In the genomic region with DNA sequence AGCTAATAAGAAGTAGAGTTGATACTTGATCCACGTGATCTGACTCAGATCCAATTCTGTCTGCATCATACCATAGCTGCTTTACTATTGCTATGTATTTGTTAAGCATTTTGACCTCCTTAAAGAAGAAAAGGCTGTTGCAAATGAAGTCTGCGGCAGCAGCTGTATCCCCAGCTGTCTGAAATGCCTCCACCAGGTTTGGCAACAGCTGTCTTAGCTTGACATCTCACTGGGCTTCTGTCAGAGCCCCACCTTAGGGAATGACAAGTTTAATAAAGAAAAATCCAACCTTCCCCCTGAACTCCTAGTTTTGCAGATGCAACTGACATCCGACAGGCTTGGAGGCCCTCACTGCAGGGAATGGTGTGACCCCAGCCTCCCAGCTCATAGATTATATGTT, we compare ENCODE assay signal across 27 cellular contexts.
DNase-seq lines count a peak whose midpoint lies in the region; TF ChIP-seq lines count a peak whose summit lies in the region.
"Had no signal": no experiment of that assay in that cellular context is flagged by ENCODE, and none has a peak within 500 bp of the region (broad histone marks: within the 10 kb centered on the region; RNA-seq: fewer than 3 reads in every experiment).

No MANE protein-coding gene starts in this region.

- H3K4me3 ChIP-seq in fibroblast of pulmonary artery (replicated peaks; ENCODE audit: low read depth, low read length) (no peak overlapping the region), skeletal muscle cell (ENCODE audit: low read depth, low read length) (no peak overlapping the region), spleen (no peak overlapping the region)
- H3K4me3 ChIP-seq: breast epithelium, colonic mucosa, GM23338, ovary had no signal

- WGBS in spleen, 5 donors, result 68 to 92% (median 85%) methylated on average over 3 of the region's 3 CpGs

- intact Hi-C loops in spleen (cut with DNase I; ENCODE audit: low total_unique reads), result no loop called here

- DNase-seq in DMS 273 (lab: John Stamatoyannopoulos, UW; ENCODE audit: unreplicated experiment) (peak; percentile 71), DMS 273 treated with DMSO at 0.1 percent for 48 hours (lab: John Stamatoyannopoulos, UW) (no peak), RKO (ENCODE audit: low spot score) (peak; percentile 26), fibroblast of pulmonary artery (ENCODE audit: low read depth) (peak; percentile 50), skeletal muscle cell (ENCODE audit: low read depth) (peak; percentile 58), spleen (no peak), G401 (ENCODE audit: low spot score) (no peak), DMS53 (lab: John Stamatoyannopoulos, UW) (no peak)
- DNase-seq: activated CD4-positive, alpha-beta T cell treated with anti-CD3 and anti-CD28 coated beads, Interleukin-2, amount 50 U/mL, for 1 hour; CD4-positive, CD25-positive, alpha-beta regulatory T cell; colonic mucosa; effector memory CD4-positive, alpha-beta T cell; erythroblast; NCI-H1417 treated with DMSO at 0.1 percent for 48 hours; NCI-H2081; NCI-H446; NK-92 treated with Interleukin-12 subunit alpha and Interleukin-12 subunit beta, amount 100 ng/mL, for 24 hours; ovary; PC-3; retina; stimulated activated CD4-positive, alpha-beta T cell treated with anti-CD3 and anti-CD28 coated beads, Interleukin-12 subunit alpha, Interleukin-12 subunit beta, amount 100 ng/mL, for 4 hours; stimulated activated CD4-positive, alpha-beta T cell treated with anti-CD3 and anti-CD28 coated beads, Interleukin-4, amount 100 ng/mL, for 1 hour; T-helper 9 cell had no signal

- no peak overlapping the region for H3K27ac ChIP-seq in spleen
- H3K27ac ChIP-seq: 22Rv1, breast epithelium, colonic mucosa, KMS-11, ovary had no signal

- no peaks in the 10 kb centered on the region for H3K4me1 ChIP-seq in spleen
- H3K4me1 ChIP-seq: breast epithelium, colonic mucosa had no signal

- peaks cover 0 to 5% (median 0%) of the 10 kb centered on the region in 8 donors for H3K9me3 ChIP-seq in spleen
- H3K9me3 ChIP-seq: breast epithelium, colonic mucosa, ovary had no signal

- no peak for TF ChIP-seq POLR2A in spleen (IDR thresholded peaks at IDR 0.05)

- no peak for TF ChIP-seq CTCF in fibroblast of pulmonary artery (IDR thresholded peaks at IDR 0.05; ENCODE audit: low read length, missing control alignments)
- TF ChIP-seq CTCF in spleen (IDR thresholded peaks at IDR 0.05 in 8 of 11, conservative IDR thresholded peaks at IDR 0.05 in 3 of 11), result no peak

- H3K36me3 ChIP-seq in spleen, result no peaks in the 10 kb centered on the region
- H3K36me3 ChIP-seq: breast epithelium, colonic mucosa, ovary had no signal

- in situ Hi-C loops in G401 (cut with HindIII; ENCODE audit: low sequenced_read_pairs), result no loop called here

- no peaks in the 10 kb centered on the region for H3K27me3 ChIP-seq in spleen (replicated peaks in 1 of 7)
- H3K27me3 ChIP-seq: breast epithelium, colonic mucosa, ovary had no signal

Comparison
In these comparisons a context has a peak if more than half of its experiments do, and no peak if none do; other contexts are left out.
1. DNase-seq: peak in DMS 273 (single experiment), RKO (single experiment), fibroblast of pulmonary artery (single experiment) and skeletal muscle cell (single experiment); none in DMS 273 treated with DMSO at 0.1 percent for 48 hours (single experiment), spleen (single experiment), G401 (single experiment) and DMS53 (single experiment).